ENCODE assay signal across 15 cellular contexts in the genomic region with DNA sequence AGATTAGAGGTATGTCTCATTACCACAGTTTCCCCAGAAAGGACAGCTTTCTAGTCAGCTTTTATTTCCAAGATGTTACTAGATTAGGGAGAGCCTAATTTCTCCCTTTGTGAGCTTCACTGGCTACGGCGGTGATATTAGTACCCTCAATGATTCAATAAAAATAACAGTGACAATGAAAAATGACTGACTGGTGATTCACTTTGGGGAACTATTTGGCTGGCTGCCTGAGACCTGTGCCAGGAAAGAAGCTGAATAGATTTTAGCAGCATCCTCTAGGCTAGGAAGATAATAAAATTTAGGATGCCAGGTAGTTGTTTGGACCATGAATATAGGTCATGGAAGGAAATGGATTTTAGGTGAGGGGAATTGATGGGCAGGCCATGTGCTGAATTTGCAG.
DNase-seq lines count a peak whose midpoint lies in the region; ATAC-seq and TF ChIP-seq lines count a peak whose summit lies in the region.
"Had no signal": no experiment of that assay in that cellular context is flagged by ENCODE, and none has a peak within 500 bp of the region (broad histone marks: within the 10 kb centered on the region; RNA-seq: fewer than 3 reads in every experiment).

No MANE protein-coding gene starts in this region.

- POLR2A ChIA-PET in activated CD4-positive, alpha-beta T cell treated with anti-CD3 and anti-CD28 coated beads for 36 hours (lab: Charles Lee): no interaction called here

- H3K36me3 Mint-ChIP-seq in mesothelial cell of epicardium: no peaks in the 10 kb centered on the region
- H3K36me3 Mint-ChIP-seq in activated naive CD4-positive, alpha-beta T cell treated with anti-CD3 and anti-CD28 coated beads, Interleukin-2, amount 50 U/mL, for 72 hours: no peaks in the 10 kb centered on the region
- H3K36me3 Mint-ChIP-seq in activated CD4-positive, alpha-beta T cell treated with anti-CD3 and anti-CD28 coated beads for 36 hours (ENCODE audit: low read depth): no peaks in the 10 kb centered on the region

- H3K27me3 Mint-ChIP-seq in mesothelial cell of epicardium (ENCODE audit: low read depth): no peaks in the 10 kb centered on the region
- H3K27me3 Mint-ChIP-seq in activated CD4-positive, alpha-beta T cell treated with anti-CD3 and anti-CD28 coated beads for 36 hours: peaks cover 12% of the 10 kb centered on the region
- H3K27me3 Mint-ChIP-seq: dendritic cell treated with granulocyte-macrophage colony-stimulating factor and Interleukin-4, amounts not matched to agents 40 ng/mL and 50 ng/mL, for 4 days; IgD-negative memory B cell had no signal

- no peak for ATAC-seq in left ventricle myocardium superior
- ATAC-seq in activated naive CD4-positive, alpha-beta T cell treated with anti-CD3 and anti-CD28 coated beads, Interleukin-2, amount 50 U/mL, for 72 hours: no peak
- no peak for ATAC-seq in activated CD4-positive, alpha-beta T cell treated with anti-CD3 and anti-CD28 coated beads for 36 hours

- H3K4me1 Mint-ChIP-seq in mesothelial cell of epicardium: peaks cover 24% of the 10 kb centered on the region
- no peaks in the 10 kb centered on the region for H3K4me1 Mint-ChIP-seq in activated CD4-positive, alpha-beta T cell treated with anti-CD3 and anti-CD28 coated beads for 36 hours

- TF ChIP-seq CTCF in epithelial cell of esophagus (IDR thresholded peaks at IDR 0.05; ENCODE audit: insufficient read depth, low read depth, low read length, missing control alignments) (no peak), mesothelial cell of epicardium (IDR thresholded peaks at IDR 0.05; ENCODE audit: unreplicated experiment) (no peak)

- no peak overlapping the region for H3K27ac Mint-ChIP-seq in mesothelial cell of epicardium
- H3K27ac Mint-ChIP-seq in activated naive CD4-positive, alpha-beta T cell treated with anti-CD3 and anti-CD28 coated beads, Interleukin-2, amount 50 U/mL, for 72 hours: no peak overlapping the region
- no peak overlapping the region for H3K27ac Mint-ChIP-seq in activated CD4-positive, alpha-beta T cell treated with anti-CD3 and anti-CD28 coated beads for 36 hours
- H3K27ac Mint-ChIP-seq: dendritic cell treated with granulocyte-macrophage colony-stimulating factor and Interleukin-4, amounts not matched to agents 40 ng/mL and 50 ng/mL, for 4 days; IgD-negative memory B cell had no signal

- CTCF ChIA-PET in activated CD4-positive, alpha-beta T cell treated with anti-CD3 and anti-CD28 coated beads for 36 hours (lab: Charles Lee): interaction anchor here (0.8 to 1.6 kb wide), 2 partner anchors 46 to 343 kb away, joined by 3 to 4 read pairs; no protein-coding TSS in a partner anchor

- intact Hi-C loops in left ventricle myocardium superior (cut with micrococcal nuclease): no loop called here
- intact Hi-C loops in cardiac septum (cut with DNase I): loop anchor here (5.0 kb wide), 1 partner anchor 54 kb away; no protein-coding TSS in a partner anchor
- intact Hi-C loops in activated CD4-positive, alpha-beta T cell treated with anti-CD3 and anti-CD28 coated beads for 36 hours (cut with DNase I, micrococcal nuclease): no loop called here

- peaks cover 3% of the 10 kb centered on the region for H3K9me3 Mint-ChIP-seq in mesothelial cell of epicardium
- H3K9me3 Mint-ChIP-seq in activated naive CD4-positive, alpha-beta T cell treated with anti-CD3 and anti-CD28 coated beads, Interleukin-2, amount 50 U/mL, for 72 hours: no peaks in the 10 kb centered on the region
- no peaks in the 10 kb centered on the region for H3K9me3 Mint-ChIP-seq in activated CD4-positive, alpha-beta T cell treated with anti-CD3 and anti-CD28 coated beads for 36 hours (ENCODE audit: low read depth)
- H3K9me3 Mint-ChIP-seq: dendritic cell treated with granulocyte-macrophage colony-stimulating factor and Interleukin-4, amounts not matched to agents 40 ng/mL and 50 ng/mL, for 4 days; IgD-negative memory B cell had no signal

- no peak overlapping the region for H3K4me3 Mint-ChIP-seq in mesothelial cell of epicardium
- H3K4me3 Mint-ChIP-seq in activated CD4-positive, alpha-beta T cell treated with anti-CD3 and anti-CD28 coated beads for 36 hours: no peak overlapping the region
- H3K4me3 Mint-ChIP-seq: dendritic cell treated with granulocyte-macrophage colony-stimulating factor and Interleukin-4, amounts not matched to agents 40 ng/mL and 50 ng/mL, for 4 days; IgD-negative memory B cell had no signal

- no peak overlapping the region for H3K4me3 ChIP-seq in epithelial cell of esophagus (ENCODE audit: low read length)
- H3K4me3 ChIP-seq: heart left ventricle had no signal

- DNase-seq in left ventricle myocardium superior (peak; percentile 32), cardiac septum (ENCODE audit: low spot score) (no peak), RKO (ENCODE audit: low spot score) (peak; percentile 72), epithelial cell of esophagus (ENCODE audit: low read depth) (peak; percentile 78), mesothelial cell of epicardium (ENCODE audit: low spot score in 2 of 2, unreplicated experiment in 2 of 2) (no peak), HuH-7 (ENCODE audit: low spot score) (no peak)
- DNase-seq in activated naive CD4-positive, alpha-beta T cell treated with anti-CD3 and anti-CD28 coated beads, Interleukin-2, amount 50 U/mL, for 72 hours (ENCODE audit: low spot score in 2 of 2): no peak
- DNase-seq in activated CD4-positive, alpha-beta T cell treated with anti-CD3 and anti-CD28 coated beads for 36 hours: no peak
- DNase-seq: activated CD4-positive, alpha-beta T cell treated with anti-CD3 and anti-CD28 coated beads, Interleukin-2, amount 50 U/mL, for 48 hours; activated naive CD4-positive, alpha-beta T cell; AML-193; posterior cingulate gyrus had no signal

Comparison
In these comparisons a context has a peak if more than half of its experiments do, and no peak if none do; other contexts are left out.
1. DNase-seq: peak in left ventricle myocardium superior (single experiment), RKO (single experiment) and epithelial cell of esophagus (single experiment); none in cardiac septum (single experiment), mesothelial cell of epicardium (0 of 2), activated naive CD4-positive, alpha-beta T cell treated with anti-CD3 and anti-CD28 coated beads, Interleukin-2, amount 50 U/mL, for 72 hours (0 of 2), HuH-7 (single experiment) and activated CD4-positive, alpha-beta T cell treated with anti-CD3 and anti-CD28 coated beads for 36 hours (single experiment).